ENCODE assay signal across 8 cellular contexts in genomic region chr10:12419279-12419847, GRCh38.
DNase-seq lines count a peak whose midpoint lies in the region; ATAC-seq, FAIRE-seq and TF ChIP-seq lines count a peak whose summit lies in the region.

No MANE protein-coding gene starts in this region.

- intact Hi-C loops in pancreas (cut with DNase I): no loop called here

- H3K4me2 ChIP-seq in DND-41 (ENCODE audit: insufficient read depth, low read length): no peak overlapping the region

- no peak overlapping the region for H3K4me3 ChIP-seq in DND-41 (ENCODE audit: low read depth in 1 of 2, low read length in 2 of 2)
- no peak overlapping the region for H3K4me3 ChIP-seq in astrocyte of the spinal cord (ENCODE audit: low read depth, low read length)
- H3K4me3 ChIP-seq in pancreas: no peak overlapping the region

- H3K27ac ChIP-seq in DND-41 (ENCODE audit: low read length) (no peak overlapping the region), pancreas (no peak overlapping the region)

- H4K20me1 ChIP-seq in DND-41 (ENCODE audit: insufficient read depth, low read length): peaks cover 6% of the 10 kb centered on the region; the same call in 1 of the 2 replicates

- H3K27me3 ChIP-seq in DND-41 (ENCODE audit: insufficient read depth, low read length, poor library complexity): no peaks in the 10 kb centered on the region
- no peaks in the 10 kb centered on the region for H3K27me3 ChIP-seq in pancreas

- no peaks in the 10 kb centered on the region for H3K4me1 ChIP-seq in DND-41 (ENCODE audit: insufficient read depth, low read length)
- H3K4me1 ChIP-seq in pancreas: peaks cover 12 to 20% (median 16%) of the 10 kb centered on the region in 3 donors

- DNase-seq in DND-41 (peak; percentile 18), T-helper 2 cell (peak in 3 of 5 experiments; percentile 20 to 80 (median 47)), astrocyte of the spinal cord (ENCODE audit: low read depth, low spot score) (peak; percentile 99), pancreas (no peak), NCI-H1930 (lab: John Stamatoyannopoulos, UW) (no peak)

- H3K36me3 ChIP-seq in DND-41 (ENCODE audit: insufficient read depth, low read length) (no peaks in the 10 kb centered on the region), pancreas (no peaks in the 10 kb centered on the region)

- in situ Hi-C loops in astrocyte of the spinal cord (cut with HindIII; ENCODE audit: low sequenced_read_pairs): no loop called here

- TF ChIP-seq CTCF in DND-41 (IDR thresholded peaks at IDR 0.05; ENCODE audit: borderline replicate concordance, extremely low read depth, low read length, poor library complexity, severe bottlenecking) (no peak), astrocyte of the spinal cord (IDR thresholded peaks at IDR 0.05; ENCODE audit: low read depth, low read length) (no peak), pancreas (IDR thresholded peaks at IDR 0.05) (no peak)

- no peak overlapping the region for H3K9ac ChIP-seq in DND-41 (ENCODE audit: low read depth, low read length)

- FAIRE-seq in pancreas (lab: Jason Lieb, UNC): no peak

- H2AFZ ChIP-seq in DND-41 (ENCODE audit: low read depth, low read length): no peak overlapping the region

- H3K79me2 ChIP-seq in DND-41 (ENCODE audit: insufficient read depth, low read length): no peaks in the 10 kb centered on the region

- H3K9me3 ChIP-seq in DND-41 (ENCODE audit: insufficient read depth, low read length, severe bottlenecking): no peaks in the 10 kb centered on the region
- H3K9me3 ChIP-seq in pancreas: no peaks in the 10 kb centered on the region

- 78 to 85% methylated on average over 9 of the region's 9 CpGs for WGBS in pancreas, 2 donors

- ATAC-seq in DND-41 (ENCODE audit: insufficient read depth, low read depth) (peak; percentile 39; the same call in 1 of the 3 replicates), pancreas (peak in 3 of 4 donors; percentile 30 to 61 (median 46)), HG03135 (IDR thresholded peaks at IDR 0.05; ENCODE audit: unreplicated experiment) (no peak), GM21528 (IDR thresholded peaks at IDR 0.05; ENCODE audit: low FRiP score, unreplicated experiment) (no peak), HG02970 (IDR thresholded peaks at IDR 0.05; ENCODE audit: low FRiP score, unreplicated experiment) (no peak)

Comparison
In these comparisons a context has a peak if more than half of its experiments do, and no peak if none do; other contexts are left out.
1. ATAC-seq: peak in DND-41 (single experiment) and pancreas (3 of 4); none in HG03135 (single experiment), GM21528 (single experiment) and HG02970 (single experiment).
2. DNase-seq: peak in DND-41 (single experiment), T-helper 2 cell (3 of 5) and astrocyte of the spinal cord (single experiment); none in pancreas (0 of 6) and NCI-H1930 (0 of 2).